Comparison of ENCODE assay signal across 1 cellular context in the genomic region with DNA sequence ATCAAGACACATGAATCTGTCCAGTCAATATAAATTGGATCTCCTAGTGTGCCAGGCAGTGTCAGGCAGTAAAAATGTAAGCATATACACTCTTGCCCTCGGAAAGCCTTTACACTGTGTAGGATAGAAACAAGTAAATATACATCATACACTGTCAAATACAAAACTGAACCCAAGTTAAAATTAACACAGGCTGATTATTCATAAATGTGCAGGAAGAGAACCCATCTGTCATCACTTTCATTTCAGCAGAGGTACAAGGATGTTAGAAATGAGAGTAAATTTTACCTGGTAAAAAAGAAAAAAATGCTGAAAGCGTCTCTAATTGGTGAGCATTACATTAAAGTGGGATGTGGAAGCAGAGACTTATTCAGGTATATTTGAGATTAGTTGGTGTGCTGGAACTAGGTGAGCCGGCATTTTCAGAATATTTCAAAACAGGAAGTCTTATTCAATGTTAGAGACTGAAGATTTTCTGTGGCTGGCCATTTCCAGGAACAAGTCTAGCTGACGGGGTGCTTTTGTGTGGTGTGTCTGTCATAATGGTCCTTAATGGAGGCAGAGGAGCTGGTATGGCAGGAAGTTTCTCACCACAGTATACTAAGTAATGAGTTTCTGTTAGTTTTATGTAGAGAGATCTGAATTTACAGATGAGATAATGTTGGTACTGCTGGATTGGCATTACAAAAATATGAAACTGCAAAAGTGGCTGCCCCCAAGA.
TF ChIP-seq lines count a peak whose summit lies in the region.

No MANE protein-coding gene starts in this region.

TF ChIP-seq in IMR-90, 13 proteins besides CTCF, POLR2A, EP300 and RAD21:
- TF ChIP-seq, protein P1, sequence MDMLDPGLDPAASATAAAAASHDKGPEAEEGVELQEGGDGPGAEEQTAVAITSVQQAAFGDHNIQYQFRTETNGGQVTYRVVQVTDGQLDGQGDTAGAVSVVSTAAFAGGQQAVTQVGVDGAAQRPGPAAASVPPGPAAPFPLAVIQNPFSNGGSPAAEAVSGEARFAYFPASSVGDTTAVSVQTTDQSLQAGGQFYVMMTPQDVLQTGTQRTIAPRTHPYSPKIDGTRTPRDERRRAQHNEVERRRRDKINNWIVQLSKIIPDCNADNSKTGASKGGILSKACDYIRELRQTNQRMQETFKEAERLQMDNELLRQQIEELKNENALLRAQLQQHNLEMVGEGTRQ (IDR thresholded peaks at IDR 0.05; ENCODE audit: low read depth, low read length): no peak
- TF ChIP-seq RFX5 (IDR thresholded peaks at IDR 0.05; ENCODE audit: low read depth, low read length) (no peak), BHLHE40 (IDR thresholded peaks at IDR 0.05; ENCODE audit: low read depth, low read length) (no peak), SMC3 (IDR thresholded peaks at IDR 0.05; ENCODE audit: low read depth, low read length) (no peak), MAFK (IDR thresholded peaks at IDR 0.05; ENCODE audit: low read depth, low read length) (no peak), CHD1 (IDR thresholded peaks at IDR 0.05; ENCODE audit: low read depth, low read length) (no peak), MAZ (IDR thresholded peaks at IDR 0.05; ENCODE audit: borderline replicate concordance, low read depth, low read length) (no peak), NFE2L2 (IDR thresholded peaks at IDR 0.05; ENCODE audit: low read depth, low read length) (no peak)
